28 cellular contexts compared by ENCODE assay signal in genomic region chr4:55020131-55020530, GRCh38.
"Had no signal": no experiment of that assay in that cellular context is flagged by ENCODE, and none has a peak within 500 bp of the region (broad histone marks: within the 10 kb centered on the region; RNA-seq: fewer than 3 reads in every experiment).

No MANE protein-coding gene starts in this region.

- DNase-seq: activated CD4-positive, alpha-beta T cell treated with anti-CD3 and anti-CD28 coated beads for 48 hours; activated CD4-positive, alpha-beta T cell treated with anti-CD3 and anti-CD28 coated beads, Interleukin-2, amount 50 U/mL, for 48 hours; activated CD8-positive, alpha-beta memory T cell treated with anti-CD3 and anti-CD28 coated beads for 24 hours; activated gamma-delta T cell; activated naive CD4-positive, alpha-beta T cell treated with anti-CD3 and anti-CD28 coated beads, Interleukin-2, amount 10 ng/mL, durations not matched to agents 7 days and 5 days; activated naive CD8-positive, alpha-beta T cell treated with anti-CD3 and anti-CD28 coated beads, Interleukin-2, amount 10 ng/mL, durations not matched to agents 7 days and 5 days; activated T-cell treated with anti-CD3 and anti-CD28 coated beads, Interleukin-2, amount 50 U/mL, for 1 hour; amniotic stem cell; brain microvascular endothelial cell; cortex of kidney; effector memory CD8-positive, alpha-beta T cell; foreskin melanocyte; glutamatergic neuron; left cardiac atrium; left ventricle myocardium superior; naive B cell; right cardiac atrium; stimulated activated CD4-positive, alpha-beta T cell treated with anti-CD3 and anti-CD28 coated beads, Interleukin-2, amount 100 ng/mL, for 48 hours; stimulated activated naive CD4-positive, alpha-beta T cell treated with Interleukin-2 at 50 U/mL for 16 hours; SW 1271; T-helper 9 cell; WERI-Rb-1 had no signal

- H3K4me1 Mint-ChIP-seq: naive B cell, neural crest cell had no signal

- H3K9me3 ChIP-seq: esophagus muscularis mucosa, tibial nerve had no signal

- H3K36me3 Mint-ChIP-seq: activated naive CD4-positive, alpha-beta T cell treated with anti-CD3 and anti-CD28 coated beads, Interleukin-2, amount 10 ng/mL, durations not matched to agents 7 days and 5 days; activated naive CD8-positive, alpha-beta T cell treated with anti-CD3 and anti-CD28 coated beads, Interleukin-2, amount 10 ng/mL, durations not matched to agents 7 days and 5 days; naive B cell had no signal

- H3K4me3 ChIP-seq: esophagus muscularis mucosa, hepatocyte, tibial nerve had no signal

- H3K27ac ChIP-seq: brain microvascular endothelial cell, esophagus muscularis mucosa, hepatocyte, tibial nerve, WERI-Rb-1 had no signal

- H3K9me3 Mint-ChIP-seq: activated naive CD4-positive, alpha-beta T cell treated with anti-CD3 and anti-CD28 coated beads, Interleukin-2, amount 10 ng/mL, durations not matched to agents 7 days and 5 days; neural crest cell; T-helper 1 cell treated with Interleukin-12 subunit alpha and Interleukin-12 subunit beta and Interleukin-4 antibody, amounts not matched to agents 30 μg/mL and 1 μg/mL, for 36 hours had no signal

- H3K4me1 ChIP-seq: tibial nerve had no signal

- H3K27me3 ChIP-seq: brain microvascular endothelial cell, esophagus muscularis mucosa, hepatocyte, tibial nerve had no signal

- H3K36me3 ChIP-seq: brain microvascular endothelial cell, esophagus muscularis mucosa, tibial nerve, WERI-Rb-1 had no signal

- H3K27ac Mint-ChIP-seq: activated naive CD4-positive, alpha-beta T cell treated with anti-CD3 and anti-CD28 coated beads, Interleukin-2, amount 10 ng/mL, durations not matched to agents 7 days and 5 days; activated naive CD8-positive, alpha-beta T cell treated with anti-CD3 and anti-CD28 coated beads, Interleukin-2, amount 10 ng/mL, durations not matched to agents 7 days and 5 days; effector memory CD8-positive, alpha-beta T cell; naive B cell; T-helper 1 cell treated with Interleukin-12 subunit alpha and Interleukin-12 subunit beta and Interleukin-4 antibody, amounts not matched to agents 30 μg/mL and 1 μg/mL, for 36 hours had no signal

- ATAC-seq: activated CD4-positive, CD25-positive, alpha-beta regulatory T cell treated with anti-CD3 and anti-CD28 coated beads, Interleukin-2, amount 50 U/mL, for 24 hours; effector memory CD8-positive, alpha-beta T cell; left cardiac atrium; left ventricle myocardium superior; right cardiac atrium had no signal

- H3K4me3 Mint-ChIP-seq: activated naive CD4-positive, alpha-beta T cell treated with anti-CD3 and anti-CD28 coated beads, Interleukin-2, amount 10 ng/mL, durations not matched to agents 7 days and 5 days; activated naive CD8-positive, alpha-beta T cell treated with anti-CD3 and anti-CD28 coated beads, Interleukin-2, amount 10 ng/mL, durations not matched to agents 7 days and 5 days; effector memory CD8-positive, alpha-beta T cell; naive B cell; neural crest cell; T-helper 1 cell treated with Interleukin-12 subunit alpha and Interleukin-12 subunit beta and Interleukin-4 antibody, amounts not matched to agents 30 μg/mL and 1 μg/mL, for 36 hours had no signal
